ENCODE assay signal across 10 cellular contexts in genomic region chr1:116311756-116312691, GRCh38.
A peak's percentile ranks its signal among the peaks of the same experiment; 100 is the strongest.
DNase-seq lines count a peak whose midpoint lies in the region; ATAC-seq, FAIRE-seq and TF ChIP-seq lines count a peak whose summit lies in the region.
"Had no signal": no experiment of that assay in that cellular context is flagged by ENCODE, and none has a peak within 500 bp of the region (broad histone marks: within the 10 kb centered on the region; RNA-seq: fewer than 3 reads in every experiment).

No MANE protein-coding gene starts in this region.

- H2AFZ ChIP-seq in K562 (ENCODE audit: low read depth, low read length), result peak overlapping the region; percentile 34; the same call in 1 of the 2 replicates

- CTCF ChIA-PET in K562 (lab: Yijun Ruan, JAX; ENCODE audit: low intra/inter-chr PET ratio), result no interaction called here

- no TSS peak for BruUV-seq in K562 (replicated peaks; lab: Mats Ljungman, UMichigan)

- H3K4me2 ChIP-seq in K562 (ENCODE audit: insufficient read depth, low read length), result no peak overlapping the region

- in situ Hi-C loops in K562 (cut with MboI), result no loop called here

- no peak for TF ChIP-seq CTCF in left ventricle myocardium inferior (IDR thresholded peaks at IDR 0.05; ENCODE audit: borderline replicate concordance)
- TF ChIP-seq CTCF in K562 (IDR thresholded peaks at IDR 0.05 in 2 of 3, conservative IDR thresholded peaks at IDR 0.05 in 1 of 3; ENCODE audit: insufficient read depth in 2 of 3, low read depth in 1 of 3, low read length in 3 of 3), result no peak
- TF ChIP-seq CTCF in upper lobe of right lung (IDR thresholded peaks at IDR 0.05), result no peak
- TF ChIP-seq CTCF in lower leg skin (IDR thresholded peaks at IDR 0.05), result no peak

- intact Hi-C loops in Right ventricle myocardium inferior (cut with DNase I), result no loop called here
- intact Hi-C loops in left ventricle myocardium inferior (cut with micrococcal nuclease), result no loop called here
- intact Hi-C loops in K562 (cut with micrococcal nuclease), result no loop called here
- intact Hi-C loops in upper lobe of right lung (cut with DNase I), result no loop called here
- intact Hi-C loops in lower leg skin (cut with DNase I; ENCODE audit: low total_unique reads), result no loop called here

- H3K9me3 ChIP-seq in left ventricle myocardium inferior (replicated peaks), result no peaks in the 10 kb centered on the region
- no peaks in the 10 kb centered on the region for H3K9me3 ChIP-seq in K562 (replicated peaks; ENCODE audit: control insufficient read depth, insufficient read depth, low read depth, low read length)
- no peaks in the 10 kb centered on the region for H3K9me3 ChIP-seq in upper lobe of right lung

- H3K9me1 ChIP-seq in K562 (ENCODE audit: control insufficient read depth, insufficient read depth, low read length), result no peaks in the 10 kb centered on the region

- H3K4me3 ChIP-seq in left ventricle myocardium inferior (no peak overlapping the region), K562 (no peak overlapping the region), upper lobe of right lung (no peak overlapping the region), lower leg skin (ENCODE audit: low read depth, poor library complexity, severe bottlenecking) (no peak overlapping the region)

- H3K4me1 ChIP-seq in left ventricle myocardium inferior (peaks cover 8% of the 10 kb centered on the region), K562 (replicated peaks in 1 of 2; ENCODE audit: control insufficient read depth in 2 of 2, insufficient read depth in 2 of 2, low read length in 2 of 2) (no peaks in the 10 kb centered on the region), upper lobe of right lung (no peaks in the 10 kb centered on the region)

- H3K27me3 ChIP-seq in left ventricle myocardium inferior (ENCODE audit: low read depth), result no peaks in the 10 kb centered on the region
- H3K27me3 ChIP-seq in K562 (ENCODE audit: control insufficient read depth in 2 of 2, insufficient read depth in 2 of 2, low read length in 2 of 2), result peaks cover 0 to 5% of the 10 kb centered on the region in 2 experiments; a peak in 2 of 5 replicates
- no peaks in the 10 kb centered on the region for H3K27me3 ChIP-seq in upper lobe of right lung

- ATAC-seq in Right ventricle myocardium inferior (peak; percentile 53), K562 (peak; percentile 55), upper lobe of right lung (peak; percentile 80), HG03378 (IDR thresholded peaks at IDR 0.05; ENCODE audit: unreplicated experiment) (no peak)

- TF ChIP-seq POLR2A in K562 (conservative IDR thresholded peaks at IDR 0.05) (no peak), lower leg skin (IDR thresholded peaks at IDR 0.05) (no peak)

- H3K79me2 ChIP-seq in K562 (ENCODE audit: control insufficient read depth, insufficient read depth, low read length), result no peaks in the 10 kb centered on the region

- peak overlapping the region in 1 of 2 experiments; percentile 29; a peak in 1 of 4 replicates for H3K9ac ChIP-seq in K562 (ENCODE audit: insufficient read depth in 1 of 2, low read depth in 2 of 2, low read length in 2 of 2)

- POLR2A ChIA-PET in K562 (lab: Yijun Ruan, JAX), result interaction anchor here (0.5 to 1.8 kb wide), 4 partner anchors 10 to 148 kb away, joined by 3 to 6 read pairs (median 4); no protein-coding TSS in a partner anchor

- WGBS in K562 (ENCODE audit: insufficient coverage, low coverage, missing lambda C conversion rate), result 13% methylated on average over 15 of the region's 15 CpGs
- WGBS in lower leg skin, 2 donors, result 50 to 60% methylated on average over 15 of the region's 15 CpGs

- TF ChIP-seq EP300 in K562 (IDR thresholded peaks at IDR 0.05; ENCODE audit: low read length), result no peak

- no peaks in the 10 kb centered on the region for H3K36me3 ChIP-seq in left ventricle myocardium inferior
- H3K36me3 ChIP-seq in K562 (ENCODE audit: control insufficient read depth, insufficient read depth, low read length), result no peaks in the 10 kb centered on the region
- no peaks in the 10 kb centered on the region for H3K36me3 ChIP-seq in upper lobe of right lung

- no peak for DNase-seq in Right ventricle myocardium inferior (ENCODE audit: missing footprints)
- no peak for DNase-seq in left ventricle myocardium inferior
- no peak for DNase-seq in K562 (ENCODE audit: extremely low read depth in 1 of 4, low spot score in 3 of 4)
- DNase-seq in medulla oblongata (ENCODE audit: extremely low spot score), result peak; percentile 57
- peak; percentile 69 for DNase-seq in upper lobe of right lung
- DNase-seq in lower leg skin (ENCODE audit: low spot score in 2 of 2), result no peak
- no peak for DNase-seq in stimulated activated CD4-positive, alpha-beta T cell treated with anti-CD3 and anti-CD28 coated beads, Interleukin-2, amount 100 ng/mL, for 24 hours
- DNase-seq: NCI-H1436 treated with DMSO at 0.1 percent for 48 hours had no signal

- no peak for TF ChIP-seq RAD21 in K562 (CRISPR knock-in tag; conservative IDR thresholded peaks at IDR 0.05 in 1 of 2, IDR thresholded peaks at IDR 0.05 in 1 of 2)

- H3K27ac ChIP-seq in left ventricle myocardium inferior (replicated peaks) (no peak overlapping the region), K562 (ENCODE audit: extremely low read depth, low read depth, low read length) (no peak overlapping the region), upper lobe of right lung (peak overlapping the region; percentile 63)

- no peak for FAIRE-seq in K562 (lab: Jason Lieb, UNC)
- FAIRE-seq: urothelium cell line had no signal

- H4K20me1 ChIP-seq in K562 (replicated peaks; ENCODE audit: control insufficient read depth, insufficient read depth, low read length), result no peaks in the 10 kb centered on the region

TF ChIP-seq in K562, 482 proteins besides CTCF, POLR2A, EP300 and RAD21 (continues in another document):
- TF ChIP-seq L3MBTL2 (IDR thresholded peaks at IDR 0.05) (peak; percentile 55), ZNF76 (CRISPR knock-in tag; IDR thresholded peaks at IDR 0.05; ENCODE audit: borderline replicate concordance) (no peak), RREB1 (CRISPR knock-in tag; IDR thresholded peaks at IDR 0.05) (no peak), KAT2B (IDR thresholded peaks at IDR 0.05; ENCODE audit: low read depth, low read length) (no peak), ZBTB49 (CRISPR knock-in tag; IDR thresholded peaks at IDR 0.05; ENCODE audit: borderline replicate concordance) (no peak), MTA1 (IDR thresholded peaks at IDR 0.05; ENCODE audit: borderline replicate concordance) (no peak)

Comparison
In these comparisons a context has a peak if more than half of its experiments do, and no peak if none do; other contexts are left out.
1. DNase-seq: peak in medulla oblongata (single experiment) and upper lobe of right lung (single experiment); none in Right ventricle myocardium inferior (single experiment), left ventricle myocardium inferior (single experiment), K562 (0 of 4), lower leg skin (0 of 2) and stimulated activated CD4-positive, alpha-beta T cell treated with anti-CD3 and anti-CD28 coated beads, Interleukin-2, amount 100 ng/mL, for 24 hours (0 of 2).